1 cellular context compared by ENCODE assay signal in the genomic region with DNA sequence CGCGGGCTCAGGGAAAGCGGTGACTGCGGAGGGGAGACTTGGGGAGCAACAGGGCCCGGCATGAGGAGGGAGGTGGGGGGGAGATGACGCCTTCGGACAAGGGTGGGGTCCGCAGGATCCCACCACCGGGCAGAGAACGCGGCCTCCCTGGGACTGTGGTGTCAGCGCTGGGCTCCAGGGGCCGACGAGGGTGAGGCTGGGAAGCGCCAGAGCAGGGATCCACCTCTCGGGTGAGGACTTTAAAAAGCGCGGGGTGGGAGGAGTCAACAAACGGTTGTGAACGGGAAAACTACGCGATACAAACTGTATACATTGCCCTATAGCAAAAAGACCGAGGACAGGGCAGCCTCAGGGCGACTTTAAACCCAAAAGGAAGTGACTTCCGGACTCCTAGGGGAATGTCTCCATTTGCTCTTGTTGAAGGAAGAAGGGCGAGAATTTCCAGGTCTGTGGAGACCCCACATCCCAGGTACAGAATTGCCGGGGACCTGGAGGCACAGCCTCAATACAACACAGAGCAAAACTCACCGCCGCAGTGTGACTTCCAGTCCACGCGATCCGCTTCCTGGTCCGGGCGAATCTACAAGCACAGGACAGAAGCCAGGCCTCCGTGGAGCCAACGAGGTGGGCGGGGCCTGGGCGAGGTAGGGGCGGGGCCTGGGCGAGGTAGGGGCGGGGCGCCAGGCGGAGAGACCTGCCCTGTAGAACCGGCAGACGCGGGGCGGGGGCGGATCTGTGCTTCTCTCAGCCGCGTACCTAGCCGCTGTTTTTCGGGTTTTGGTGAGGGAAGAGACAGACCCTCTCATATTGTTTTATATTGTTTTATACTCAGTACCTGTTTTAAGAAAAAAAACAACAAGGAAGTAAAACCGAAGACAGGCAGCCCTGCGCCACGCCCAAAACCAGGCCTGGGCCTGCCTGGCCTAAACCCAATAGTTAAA.
TF ChIP-seq lines count a peak whose summit lies in the region.

ZNF888 (minus strand) TSS at position 588 of the 941 bp plus-strand sequence. CDS start 5,555 bp downstream, outside the sequence.

TF ChIP-seq in GM12878, 131 proteins besides CTCF, POLR2A, EP300 and RAD21 (continued from another document and continues in another):
- TF ChIP-seq ZNF687 (IDR thresholded peaks at IDR 0.05) (no peak; the same call in 1 of the 2 replicates), IKZF1 (conservative IDR thresholded peaks at IDR 0.05) (peak; percentile 62; the same call in 1 of the 2 replicates), ZZZ3 (IDR thresholded peaks at IDR 0.05; ENCODE audit: control insufficient read depth, insufficient read length, low read depth) (no peak), GATAD2B (conservative IDR thresholded peaks at IDR 0.05; ENCODE audit: low read depth) (peak; percentile 37; the same call in 1 of the 2 replicates), HDAC6 (IDR thresholded peaks at IDR 0.05; ENCODE audit: unreplicated experiment) (peak; percentile 41), SIX5 (IDR thresholded peaks at IDR 0.05; ENCODE audit: low read depth, low read length, severe bottlenecking) (no peak), YY1 (IDR thresholded peaks at IDR 0.05; ENCODE audit: low read depth, low read length) (0 out of 2 replicates have a peak, but pooled peaks have one; percentile 12), POU2F2 (IDR thresholded peaks at IDR 0.05; ENCODE audit: borderline replicate concordance, low read depth, low read length) (0 out of 3 replicates have a peak, but pooled peaks have one; percentile 60), ZNF274 (IDR thresholded peaks at IDR 0.05; ENCODE audit: insufficient read depth, insufficient read length) (no peak), LARP7 (IDR thresholded peaks at IDR 0.05) (0 out of 2 replicates have a peak, but pooled peaks have one; percentile 35), BACH1 (IDR thresholded peaks at IDR 0.05; ENCODE audit: borderline replicate concordance) (no peak), ZNF24 (IDR thresholded peaks at IDR 0.05) (no peak), ESRRA (IDR thresholded peaks at IDR 0.05; ENCODE audit: low read length) (no peak), NFYA (IDR thresholded peaks at IDR 0.05; ENCODE audit: borderline replicate concordance, low read depth, low read length) (no peak), SMAD1 (IDR thresholded peaks at IDR 0.05; ENCODE audit: low read depth, partially characterized antibody) (peak; percentile 23), RBBP5 (conservative IDR thresholded peaks at IDR 0.05) (no peak), HDGF (IDR thresholded peaks at IDR 0.05) (no peak), CBFB (IDR thresholded peaks at IDR 0.05; ENCODE audit: low read depth) (peak; percentile 58; the same call in 1 of the 2 replicates), STAT3 (IDR thresholded peaks at IDR 0.05; ENCODE audit: low read depth, low read length) (no peak), SP1 (IDR thresholded peaks at IDR 0.05; ENCODE audit: low read depth, low read length) (no peak), IKZF2 (IDR thresholded peaks at IDR 0.05) (peak; percentile 19 to 45; a peak in 2 of 4 replicates), CHD4 (IDR thresholded peaks at IDR 0.05) (no peak), E2F4 (IDR thresholded peaks at IDR 0.05; ENCODE audit: low read depth, low read length) (peak; percentile 94), TCF12 (IDR thresholded peaks at IDR 0.05; ENCODE audit: low read depth, low read length) (no peak), USF1 (IDR thresholded peaks at IDR 0.05; ENCODE audit: borderline replicate concordance, extremely low read length, insufficient read depth, low read depth, low read length) (no peak), ZNF217 (IDR thresholded peaks at IDR 0.05) (no peak), CBX5 (IDR thresholded peaks at IDR 0.05; ENCODE audit: low read depth) (no peak), IRF5 (IDR thresholded peaks at IDR 0.05; ENCODE audit: borderline replicate concordance) (no peak)
- TF ChIP-seq, protein P1, sequence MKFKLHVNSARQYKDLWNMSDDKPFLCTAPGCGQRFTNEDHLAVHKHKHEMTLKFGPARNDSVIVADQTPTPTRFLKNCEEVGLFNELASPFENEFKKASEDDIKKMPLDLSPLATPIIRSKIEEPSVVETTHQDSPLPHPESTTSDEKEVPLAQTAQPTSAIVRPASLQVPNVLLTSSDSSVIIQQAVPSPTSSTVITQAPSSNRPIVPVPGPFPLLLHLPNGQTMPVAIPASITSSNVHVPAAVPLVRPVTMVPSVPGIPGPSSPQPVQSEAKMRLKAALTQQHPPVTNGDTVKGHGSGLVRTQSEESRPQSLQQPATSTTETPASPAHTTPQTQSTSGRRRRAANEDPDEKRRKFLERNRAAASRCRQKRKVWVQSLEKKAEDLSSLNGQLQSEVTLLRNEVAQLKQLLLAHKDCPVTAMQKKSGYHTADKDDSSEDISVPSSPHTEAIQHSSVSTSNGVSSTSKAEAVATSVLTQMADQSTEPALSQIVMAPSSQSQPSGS (IDR thresholded peaks at IDR 0.05; ENCODE audit: low read length), result no peak
- TF ChIP-seq, protein P2, sequence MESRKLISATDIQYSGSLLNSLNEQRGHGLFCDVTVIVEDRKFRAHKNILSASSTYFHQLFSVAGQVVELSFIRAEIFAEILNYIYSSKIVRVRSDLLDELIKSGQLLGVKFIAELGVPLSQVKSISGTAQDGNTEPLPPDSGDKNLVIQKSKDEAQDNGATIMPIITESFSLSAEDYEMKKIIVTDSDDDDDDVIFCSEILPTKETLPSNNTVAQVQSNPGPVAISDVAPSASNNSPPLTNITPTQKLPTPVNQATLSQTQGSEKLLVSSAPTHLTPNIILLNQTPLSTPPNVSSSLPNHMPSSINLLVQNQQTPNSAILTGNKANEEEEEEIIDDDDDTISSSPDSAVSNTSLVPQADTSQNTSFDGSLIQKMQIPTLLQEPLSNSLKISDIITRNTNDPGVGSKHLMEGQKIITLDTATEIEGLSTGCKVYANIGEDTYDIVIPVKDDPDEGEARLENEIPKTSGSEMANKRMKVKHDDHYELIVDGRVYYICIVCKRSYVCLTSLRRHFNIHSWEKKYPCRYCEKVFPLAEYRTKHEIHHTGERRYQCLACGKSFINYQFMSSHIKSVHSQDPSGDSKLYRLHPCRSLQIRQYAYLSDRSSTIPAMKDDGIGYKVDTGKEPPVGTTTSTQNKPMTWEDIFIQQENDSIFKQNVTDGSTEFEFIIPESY (IDR thresholded peaks at IDR 0.05), result no peak
- TF ChIP-seq, protein P3, sequence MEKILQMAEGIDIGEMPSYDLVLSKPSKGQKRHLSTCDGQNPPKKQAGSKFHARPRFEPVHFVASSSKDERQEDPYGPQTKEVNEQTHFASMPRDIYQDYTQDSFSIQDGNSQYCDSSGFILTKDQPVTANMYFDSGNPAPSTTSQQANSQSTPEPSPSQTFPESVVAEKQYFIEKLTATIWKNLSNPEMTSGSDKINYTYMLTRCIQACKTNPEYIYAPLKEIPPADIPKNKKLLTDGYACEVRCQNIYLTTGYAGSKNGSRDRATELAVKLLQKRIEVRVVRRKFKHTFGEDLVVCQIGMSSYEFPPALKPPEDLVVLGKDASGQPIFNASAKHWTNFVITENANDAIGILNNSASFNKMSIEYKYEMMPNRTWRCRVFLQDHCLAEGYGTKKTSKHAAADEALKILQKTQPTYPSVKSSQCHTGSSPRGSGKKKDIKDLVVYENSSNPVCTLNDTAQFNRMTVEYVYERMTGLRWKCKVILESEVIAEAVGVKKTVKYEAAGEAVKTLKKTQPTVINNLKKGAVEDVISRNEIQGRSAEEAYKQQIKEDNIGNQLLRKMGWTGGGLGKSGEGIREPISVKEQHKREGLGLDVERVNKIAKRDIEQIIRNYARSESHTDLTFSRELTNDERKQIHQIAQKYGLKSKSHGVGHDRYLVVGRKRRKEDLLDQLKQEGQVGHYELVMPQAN (conservative IDR thresholded peaks at IDR 0.05), result peak; percentile 99
- TF ChIP-seq, protein P4, sequence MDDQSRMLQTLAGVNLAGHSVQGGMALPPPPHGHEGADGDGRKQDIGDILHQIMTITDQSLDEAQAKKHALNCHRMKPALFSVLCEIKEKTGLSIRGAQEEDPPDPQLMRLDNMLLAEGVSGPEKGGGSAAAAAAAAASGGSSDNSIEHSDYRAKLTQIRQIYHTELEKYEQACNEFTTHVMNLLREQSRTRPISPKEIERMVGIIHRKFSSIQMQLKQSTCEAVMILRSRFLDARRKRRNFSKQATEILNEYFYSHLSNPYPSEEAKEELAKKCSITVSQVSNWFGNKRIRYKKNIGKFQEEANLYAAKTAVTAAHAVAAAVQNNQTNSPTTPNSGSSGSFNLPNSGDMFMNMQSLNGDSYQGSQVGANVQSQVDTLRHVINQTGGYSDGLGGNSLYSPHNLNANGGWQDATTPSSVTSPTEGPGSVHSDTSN (IDR thresholded peaks at IDR 0.05; ENCODE audit: insufficient replicate concordance, low read depth, low read length), result no peak
- TF ChIP-seq, protein P5, sequence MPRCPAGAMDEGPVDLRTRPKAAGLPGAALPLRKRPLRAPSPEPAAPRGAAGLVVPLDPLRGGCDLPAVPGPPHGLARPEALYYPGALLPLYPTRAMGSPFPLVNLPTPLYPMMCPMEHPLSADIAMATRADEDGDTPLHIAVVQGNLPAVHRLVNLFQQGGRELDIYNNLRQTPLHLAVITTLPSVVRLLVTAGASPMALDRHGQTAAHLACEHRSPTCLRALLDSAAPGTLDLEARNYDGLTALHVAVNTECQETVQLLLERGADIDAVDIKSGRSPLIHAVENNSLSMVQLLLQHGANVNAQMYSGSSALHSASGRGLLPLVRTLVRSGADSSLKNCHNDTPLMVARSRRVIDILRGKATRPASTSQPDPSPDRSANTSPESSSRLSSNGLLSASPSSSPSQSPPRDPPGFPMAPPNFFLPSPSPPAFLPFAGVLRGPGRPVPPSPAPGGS (IDR thresholded peaks at IDR 0.05; ENCODE audit: borderline replicate concordance, insufficient read depth, low read depth, low read length, poor library complexity, severe bottlenecking), result no peak
